Comparison of ENCODE assay signal across 17 cellular contexts in genomic region chr3:195140410-195140809, GRCh38.
DNase-seq lines count a peak whose midpoint lies in the region; ATAC-seq, FAIRE-seq and TF ChIP-seq lines count a peak whose summit lies in the region.
"Had no signal": no experiment of that assay in that cellular context is flagged by ENCODE, and none has a peak within 500 bp of the region (broad histone marks: within the 10 kb centered on the region; RNA-seq: fewer than 3 reads in every experiment).

No MANE protein-coding gene starts in this region.

- CTCF ChIA-PET in PC-3 (lab: Charles Lee): interaction anchor here (0.6 kb wide), 1 partner anchor 277 kb away, joined by 3 read pairs; no protein-coding TSS in a partner anchor

- H4K20me1 ChIP-seq in PC-3 (ENCODE audit: low read length): no peaks in the 10 kb centered on the region
- H4K20me1 ChIP-seq in keratinocyte (ENCODE audit: control insufficient read depth, extremely low read depth, insufficient read depth, low read length): no peaks in the 10 kb centered on the region

- H3K9ac ChIP-seq in PC-3 (ENCODE audit: low read length) (no peak overlapping the region), keratinocyte (ENCODE audit: control insufficient read depth, extremely low read depth, insufficient read depth, low read length) (peak overlapping the region; percentile 30)
- H3K9ac ChIP-seq: BLaER1 treated with 17β-estradiol and CSF1 and Interleukin-3, amounts not matched to agents 10 nM and 100 nM had no signal

- no peak for FAIRE-seq in keratinocyte (lab: Jason Lieb, UNC)
- FAIRE-seq: GM12878, H1 had no signal

- H3K36me3 ChIP-seq in PC-3 (ENCODE audit: low read depth, low read length) (0 out of 2 replicates have a peak, but pooled peaks cover 2% of the 10 kb centered on the region), brain microvascular endothelial cell (replicated peaks) (no peaks in the 10 kb centered on the region), keratinocyte (ENCODE audit: control insufficient read depth in 2 of 2, extremely low read depth in 1 of 2, insufficient read depth in 2 of 2, low read length in 2 of 2) (peaks cover 0 to 1% of the 10 kb centered on the region in 2 experiments), tibial artery (no peaks in the 10 kb centered on the region), MG63 (peaks cover 3% of the 10 kb centered on the region)

- H3K79me2 ChIP-seq in PC-3 (ENCODE audit: low read length) (no peaks in the 10 kb centered on the region), keratinocyte (ENCODE audit: control insufficient read depth, insufficient read depth, low read length) (no peaks in the 10 kb centered on the region)

- no TSS peak for BruUV-seq in PC-3 (replicated peaks; lab: Mats Ljungman, UMichigan)

- H2AFZ ChIP-seq in PC-3 (ENCODE audit: low read length) (no peak overlapping the region), keratinocyte (ENCODE audit: control insufficient read depth, low read length) (no peak overlapping the region)

- H3K9me2 ChIP-seq in PC-3 (replicated peaks; ENCODE audit: low read length): no peaks in the 10 kb centered on the region

- ATAC-seq in PC-3: no peak
- ATAC-seq in esophagus mucosa: peak; percentile 6
- ATAC-seq: CD8-positive, alpha-beta T cell; GM12878 had no signal

- no peaks in the 10 kb centered on the region for H3K27me3 ChIP-seq in PC-3 (ENCODE audit: low read length)
- H3K27me3 ChIP-seq in brain microvascular endothelial cell (replicated peaks): no peaks in the 10 kb centered on the region
- H3K27me3 ChIP-seq in keratinocyte (ENCODE audit: control insufficient read depth, extremely low read depth, insufficient read depth, low read length): no peaks in the 10 kb centered on the region
- no peaks in the 10 kb centered on the region for H3K27me3 ChIP-seq in tibial artery
- H3K27me3 ChIP-seq in MG63: no peaks in the 10 kb centered on the region
- H3K27me3 ChIP-seq: BLaER1 treated with 17β-estradiol and CSF1 and Interleukin-3, amounts not matched to agents 10 nM and 100 nM had no signal

- H3K27ac ChIP-seq in PC-3 (ENCODE audit: low read length) (peak overlapping the region; percentile 12; the same call in 1 of the 2 replicates), brain microvascular endothelial cell (peak overlapping the region; percentile 81), keratinocyte (ENCODE audit: control insufficient read depth, insufficient read depth, low read length) (peak overlapping the region; percentile 62), tibial artery (no peak overlapping the region)

- dilution Hi-C loops in keratinocyte (cut with MboI; ENCODE audit: extremely low pct_ligation_motif_present, low sequenced_read_pairs): no loop called here

- H3K4me1 ChIP-seq in PC-3 (ENCODE audit: insufficient read depth, low read length) (peaks cover 12% of the 10 kb centered on the region), keratinocyte (ENCODE audit: control insufficient read depth, extremely low read depth, insufficient read depth, low read length) (peaks cover 19% of the 10 kb centered on the region), tibial artery (no peaks in the 10 kb centered on the region)

- POLR2A ChIA-PET in PC-3 (lab: Charles Lee; ENCODE audit: unreplicated experiment): no interaction called here

- H3K9me3 ChIP-seq in PC-3 (ENCODE audit: low read length) (no peaks in the 10 kb centered on the region), keratinocyte (ENCODE audit: control insufficient read depth, low read depth, low read length) (peaks cover 2% of the 10 kb centered on the region), tibial artery (no peaks in the 10 kb centered on the region), MG63 (0 out of 2 replicates have a peak, but pooled peaks cover 2% of the 10 kb centered on the region)

- intact Hi-C loops in PC-3 (cut with micrococcal nuclease) (no loop called here), tibial artery (cut with DNase I; ENCODE audit: low total_unique reads) (no loop called here)

- H3K4me2 ChIP-seq in PC-3 (ENCODE audit: low read length) (0 out of 2 replicates have a peak overlapping the region, but pooled peaks have one; percentile 23), keratinocyte (ENCODE audit: control insufficient read depth, extremely low read depth, insufficient read depth, low read depth, low read length) (peak overlapping the region; percentile 67)

- H3K4me3 ChIP-seq in PC-3 (ENCODE audit: low read length): no peak overlapping the region
- no peak overlapping the region for H3K4me3 ChIP-seq in brain microvascular endothelial cell (ENCODE audit: low read depth, low read length)
- H3K4me3 ChIP-seq in keratinocyte (ENCODE audit: control insufficient read depth in 2 of 3, extremely low read depth in 1 of 3, insufficient read depth in 2 of 3, low read depth in 1 of 3, low read length in 3 of 3): no peak overlapping the region
- H3K4me3 ChIP-seq in tibial artery: no peak overlapping the region
- no peak overlapping the region for H3K4me3 ChIP-seq in MG63
- H3K4me3 ChIP-seq: BLaER1 treated with 17β-estradiol and CSF1 and Interleukin-3, amounts not matched to agents 10 nM and 100 nM; GM12878 had no signal

- TF ChIP-seq CTCF in PC-3 (conservative IDR thresholded peaks at IDR 0.05; ENCODE audit: low read depth, low read length): no peak
- no peak for TF ChIP-seq CTCF in brain microvascular endothelial cell (IDR thresholded peaks at IDR 0.05; ENCODE audit: low read depth, low read length, missing control alignments)
- TF ChIP-seq CTCF in keratinocyte (optimal IDR thresholded peaks at IDR 0.05 in 1 of 3, IDR thresholded peaks at IDR 0.05 in 1 of 3, conservative IDR thresholded peaks at IDR 0.05 in 1 of 3; ENCODE audit: extremely low read depth in 1 of 3, insufficient read depth in 2 of 3, low read length in 3 of 3): no peak
- no peak for TF ChIP-seq CTCF in tibial artery (IDR thresholded peaks at IDR 0.05)

- in situ Hi-C loops in brain microvascular endothelial cell (cut with HindIII; ENCODE audit: low pct_ligation_motif_present, low sequenced_read_pairs): no loop called here

- no peaks in the 10 kb centered on the region for H3F3A ChIP-seq in PC-3 (ENCODE audit: low read length, unreplicated experiment)

- H3K9me1 ChIP-seq in keratinocyte (ENCODE audit: control insufficient read depth, extremely low read depth, insufficient read depth, low read length): peaks cover 4% of the 10 kb centered on the region

- DNase-seq in PC-3 (no peak), brain microvascular endothelial cell (no peak), keratinocyte (ENCODE audit: low read depth, low spot score) (no peak), tibial artery (no peak), MG63 (no peak), NCI-H774 (lab: John Stamatoyannopoulos, UW) (no peak), activated T-cell treated with anti-CD3 and anti-CD28 coated beads for 4 hours (no peak)
- DNase-seq: CD8-positive, alpha-beta T cell; COR-L47; DMS 273 treated with DMSO at 0.1 percent for 48 hours; DMS53; DND-41; H9 had no signal

Comparison
In these comparisons a context has a peak if more than half of its experiments do, and no peak if none do; other contexts are left out.
1. H3K27ac ChIP-seq: peak in PC-3 (single experiment), brain microvascular endothelial cell (single experiment) and keratinocyte (single experiment); none in tibial artery (0 of 2).